ENCODE assay signal across 27 cellular contexts in genomic region chr4:84500386-84501196, GRCh38. TPM values are rescaled to one million over a fixed set of nuclear protein-coding genes. Genes with fewer than 3 reads are reported as not detected.
DNase-seq lines count a peak whose midpoint lies in the region; ATAC-seq, FAIRE-seq and TF ChIP-seq lines count a peak whose summit lies in the region.
"Had no signal": no experiment of that assay in that cellular context is flagged by ENCODE, and none has a peak within 500 bp of the region (broad histone marks: within the 10 kb centered on the region; RNA-seq: fewer than 3 reads in every experiment).

No MANE protein-coding gene starts in this region.

- WGBS in HepG2 (ENCODE audit: low lambda C conversion rate), result 26% methylated on average over 21 of the region's 22 CpGs
- 18% methylated on average over 17 of the region's 22 CpGs for WGBS in right lobe of liver (ENCODE audit: insufficient coverage, low coverage, low lambda C conversion rate, missing lambda C conversion rate)

- peaks cover 6% of the 10 kb centered on the region for H3K4me1 Mint-ChIP-seq in activated T-helper 2 cell treated with anti-CD3 and anti-CD28 coated beads, Interferon-gamma antibody, Interleukin-2, Interleukin-4, amounts not matched to agents 10 μg/mL and 5 μg/mL and 100 μg/mL, durations not matched to agents 14 hours and 24 hours and 36 hours (ENCODE audit: low read depth)
- peaks cover 11 to 38% (median 26%) of the 10 kb centered on the region in 4 donors for H3K4me1 Mint-ChIP-seq in naive thymus-derived CD8-positive, alpha-beta T cell

- no peak overlapping the region for H3K9ac ChIP-seq in HepG2 (ENCODE audit: insufficient read depth, low read depth, low read length)
- H3K9ac ChIP-seq: BLaER1, parathyroid adenoma had no signal

- FAIRE-seq in HepG2 (lab: Jason Lieb, UNC), result no peak
- FAIRE-seq: D721Med, GM18507, islet of Langerhans had no signal

- peaks cover 3% of the 10 kb centered on the region for H3K36me3 Mint-ChIP-seq in activated T-helper 2 cell treated with anti-CD3 and anti-CD28 coated beads, Interferon-gamma antibody, Interleukin-2, Interleukin-4, amounts not matched to agents 10 μg/mL and 5 μg/mL and 100 μg/mL, durations not matched to agents 14 hours and 24 hours and 36 hours (ENCODE audit: low read depth)
- peaks cover 8 to 26% (median 14%) of the 10 kb centered on the region in 3 donors for H3K36me3 Mint-ChIP-seq in naive thymus-derived CD8-positive, alpha-beta T cell

- peaks cover 10 to 76% of the 10 kb centered on the region in 2 experiments for H3K27me3 ChIP-seq in HepG2 (ENCODE audit: control insufficient read depth in 1 of 2, insufficient read depth in 2 of 2, low read length in 2 of 2)
- peaks cover 40 to 75% of the 10 kb centered on the region in 2 donors for H3K27me3 ChIP-seq in right lobe of liver

- no peak overlapping the region for H3K4me3 Mint-ChIP-seq in activated T-helper 2 cell treated with anti-CD3 and anti-CD28 coated beads, Interferon-gamma antibody, Interleukin-2, Interleukin-4, amounts not matched to agents 10 μg/mL and 5 μg/mL and 100 μg/mL, durations not matched to agents 14 hours and 24 hours and 36 hours (ENCODE audit: low read depth)
- H3K4me3 Mint-ChIP-seq in naive thymus-derived CD8-positive, alpha-beta T cell, result peak overlapping the region in 8 of 10 donors; percentile 1 to 90 (median 56)
- H3K4me3 Mint-ChIP-seq: activated T-cell treated with anti-CD3 and anti-CD28 coated beads, Interleukin-2, amount 50 U/mL, for 4 hours had no signal

- H3K9me3 ChIP-seq in HepG2 (ENCODE audit: low read length) (no peaks in the 10 kb centered on the region), right lobe of liver (no peaks in the 10 kb centered on the region)
- H3K9me3 ChIP-seq: left ventricle myocardium inferior, upper lobe of right lung had no signal

- H3K4me2 ChIP-seq in HepG2 (ENCODE audit: low read depth, low read length), result no peak overlapping the region
- H3K4me2 ChIP-seq: BLaER1 had no signal

- intact Hi-C loops in HepG2 (cut with micrococcal nuclease; ENCODE audit: unreplicated experiment), result no loop called here
- intact Hi-C loops in right lobe of liver (cut with DNase I), result no loop called here
- intact Hi-C loops in activated T-helper 2 cell treated with anti-CD3 and anti-CD28 coated beads, Interferon-gamma antibody, Interleukin-2, Interleukin-4, amounts not matched to agents 10 μg/mL and 5 μg/mL and 100 μg/mL, durations not matched to agents 14 hours and 24 hours and 36 hours (cut with micrococcal nuclease), result no loop called here

- in situ Hi-C loops in HepG2 (cut with HindIII; ENCODE audit: extremely low pct_ligation_motif_present, low pct_unique_long_range_greater_than_20kb), result no loop called here

- DNase-seq in HepG2 (ENCODE audit: low spot score) (no peak), right lobe of liver (no peak), NCI-H82 treated with DMSO at 0.1 percent for 48 hours (lab: John Stamatoyannopoulos, UW; ENCODE audit: unreplicated experiment) (no peak), HEK293T (ENCODE audit: extremely low spot score) (no peak)
- no peak for DNase-seq in activated T-helper 2 cell treated with anti-CD3 and anti-CD28 coated beads, Interferon-gamma antibody, Interleukin-2, Interleukin-4, amounts not matched to agents 10 μg/mL and 5 μg/mL and 100 μg/mL, durations not matched to agents 14 hours and 24 hours and 36 hours (ENCODE audit: low spot score)
- DNase-seq in naive thymus-derived CD8-positive, alpha-beta T cell, result no peak
- DNase-seq in stimulated activated CD4-positive, alpha-beta T cell treated with anti-CD3 and anti-CD28 coated beads, Interleukin-2, amount 100 ng/mL, for 48 hours, result no peak
- DNase-seq: activated CD4-positive, alpha-beta T cell treated with anti-CD3 and anti-CD28 coated beads for 48 hours; activated naive CD4-positive, alpha-beta T cell treated with anti-CD3 and anti-CD28 coated beads, Interleukin-2, amount 50 U/mL, for 16 hours; activated T-cell treated with anti-CD3 and anti-CD28 coated beads, Interleukin-2, amount 50 U/mL, for 4 hours; anterior cingulate cortex; Kasumi-1; left ventricle myocardium inferior; mesendoderm; NCI-H446 treated with DMSO at 0.1 percent for 48 hours; right cardiac atrium; spleen; upper lobe of right lung had no signal

- ATAC-seq in HepG2 (no peak), right lobe of liver (no peak), HG02759 (IDR thresholded peaks at IDR 0.05; ENCODE audit: unreplicated experiment) (no peak)
- no peak for ATAC-seq in naive thymus-derived CD8-positive, alpha-beta T cell
- ATAC-seq: activated T-cell treated with anti-CD3 and anti-CD28 coated beads, Interleukin-2, amount 50 U/mL, for 4 hours; right cardiac atrium; upper lobe of right lung had no signal

- TF ChIP-seq CTCF in HepG2 (CRISPR knock-in tag; IDR thresholded peaks at IDR 0.05) (no peak), right lobe of liver (IDR thresholded peaks at IDR 0.05) (no peak)

- H3K36me3 ChIP-seq in HepG2 (replicated peaks in 1 of 2; ENCODE audit: control insufficient read depth in 1 of 2, insufficient read depth in 2 of 2, low read length in 2 of 2), result no peaks in the 10 kb centered on the region
- no peaks in the 10 kb centered on the region for H3K36me3 ChIP-seq in right lobe of liver
- H3K36me3 ChIP-seq: BLaER1, left ventricle myocardium inferior, spleen, upper lobe of right lung had no signal

- no TSS peak for BruUV-seq in HepG2 (replicated peaks; lab: Mats Ljungman, UMichigan)

- H3K4me1 ChIP-seq in HepG2 (ENCODE audit: insufficient read depth, low read length), result 0 out of 2 replicates have a peak, but pooled peaks cover 9% of the 10 kb centered on the region
- peaks cover 0 to 20% (median 8%) of the 10 kb centered on the region in 4 donors for H3K4me1 ChIP-seq in right lobe of liver
- H3K4me1 ChIP-seq: BLaER1, parathyroid adenoma had no signal

- CTCF ChIA-PET in HepG2 (lab: Yijun Ruan, JAX; ENCODE audit: low intra/inter-chr PET ratio, low total read pairs), result no interaction called here
- CTCF ChIA-PET in HEK293T (lab: Yijun Ruan, JAX), result no interaction called here

- H4K20me1 ChIP-seq in HepG2 (ENCODE audit: insufficient read depth, low read length), result no peaks in the 10 kb centered on the region
- H4K20me1 ChIP-seq: BLaER1 had no signal

- H3K27ac ChIP-seq in HepG2 (ENCODE audit: extremely low read length, insufficient read depth, low read length) (no peak overlapping the region), right lobe of liver (no peak overlapping the region)
- H3K27ac ChIP-seq: BLaER1, left ventricle myocardium inferior, parathyroid adenoma, RWPE1, spleen, upper lobe of right lung, VCaP had no signal

- peak overlapping the region; percentile 12 for H3K27ac Mint-ChIP-seq in activated T-helper 2 cell treated with anti-CD3 and anti-CD28 coated beads, Interferon-gamma antibody, Interleukin-2, Interleukin-4, amounts not matched to agents 10 μg/mL and 5 μg/mL and 100 μg/mL, durations not matched to agents 14 hours and 24 hours and 36 hours
- H3K27ac Mint-ChIP-seq in naive thymus-derived CD8-positive, alpha-beta T cell, result peak overlapping the region in 1 of 10 donors; percentile 14

- H3K79me2 ChIP-seq in HepG2 (ENCODE audit: insufficient read depth, low read length), result no peaks in the 10 kb centered on the region
- H3K79me2 ChIP-seq: parathyroid adenoma had no signal

- TF ChIP-seq EP300 in HepG2 (IDR thresholded peaks at IDR 0.05; ENCODE audit: low read depth in 2 of 2, low read length in 2 of 2) (no peak), HepG2 (CRISPR knock-in tag; IDR thresholded peaks at IDR 0.05; ENCODE audit: borderline replicate concordance) (no peak)

- H3K4me3 ChIP-seq in HepG2 (replicated peaks in 1 of 3; ENCODE audit: insufficient read depth in 1 of 3, low read depth in 2 of 3, low read length in 3 of 3), result no peak overlapping the region
- no peak overlapping the region for H3K4me3 ChIP-seq in right lobe of liver
- H3K4me3 ChIP-seq: BLaER1, upper lobe of right lung had no signal

- TF ChIP-seq POLR2A in HepG2 (IDR thresholded peaks at IDR 0.05; ENCODE audit: insufficient read depth in 1 of 2, low read depth in 2 of 2, low read length in 2 of 2) (no peak), right lobe of liver (IDR thresholded peaks at IDR 0.05) (no peak)

- POLR2A ChIA-PET in HepG2 (lab: Yijun Ruan, JAX) (no interaction called here), HEK293T (lab: Yijun Ruan, JAX) (interaction anchor here (1.7 kb wide), 1 partner anchor 23 kb away, joined by 5 read pairs; no protein-coding TSS in a partner anchor)
- POLR2A ChIA-PET in naive thymus-derived CD8-positive, alpha-beta T cell (lab: Charles Lee), result no interaction called here

- H2AFZ ChIP-seq in HepG2 (ENCODE audit: low read length), result no peak overlapping the region

- peaks cover 7% of the 10 kb centered on the region for H3K9me3 Mint-ChIP-seq in activated T-helper 2 cell treated with anti-CD3 and anti-CD28 coated beads, Interferon-gamma antibody, Interleukin-2, Interleukin-4, amounts not matched to agents 10 μg/mL and 5 μg/mL and 100 μg/mL, durations not matched to agents 14 hours and 24 hours and 36 hours
- peaks cover 0 to 54% (median 11%) of the 10 kb centered on the region in 9 donors for H3K9me3 Mint-ChIP-seq in naive thymus-derived CD8-positive, alpha-beta T cell

- H3K27me3 Mint-ChIP-seq in activated T-helper 2 cell treated with anti-CD3 and anti-CD28 coated beads, Interferon-gamma antibody, Interleukin-2, Interleukin-4, amounts not matched to agents 10 μg/mL and 5 μg/mL and 100 μg/mL, durations not matched to agents 14 hours and 24 hours and 36 hours (ENCODE audit: low read depth), result peaks cover 81% of the 10 kb centered on the region
- H3K27me3 Mint-ChIP-seq in naive thymus-derived CD8-positive, alpha-beta T cell, result peaks cover 62 to 87% (median 78%) of the 10 kb centered on the region in 5 donors

- TF ChIP-seq RAD21 in HepG2 (CRISPR knock-in tag; IDR thresholded peaks at IDR 0.05), result no peak

RNA-seq across cellular contexts. Expression of gene NKX6-1, which starts 1.5 kb away (rescaled TPM):
- total RNA-seq in HepG2 (2016; rRNA removed; fragmentation: Illumina TruSeq; extraction: Trizol) (not detected in 2 replicates), right lobe of liver (not detected)
- total RNA-seq in HepG2 (2016; cell fraction: cytosol; rRNA removed; fragmentation: Illumina TruSeq; extraction: Trizol; ENCODE audit: low read depth), result not detected in 2 replicates
- total RNA-seq in HepG2 (2016; cell fraction: insoluble cytoplasmic fraction; rRNA removed; fragmentation: Illumina TruSeq; extraction: Trizol), result not detected in 2 replicates
- not detected in 2 replicates for total RNA-seq in HepG2 (2016; cell fraction: membrane; rRNA removed; fragmentation: Illumina TruSeq; extraction: Trizol)
- not detected in 2 replicates for total RNA-seq in HepG2 (2016; cell fraction: nucleus; rRNA removed; fragmentation: Illumina TruSeq; extraction: Trizol)
- not detected in 2 replicates for polyA plus RNA-seq in HepG2 (2011; rRNA removed)
- polyA plus RNA-seq in HepG2 (2011; cell fraction: cytosol; rRNA removed), result not detected in 2 replicates
- not detected in 2 replicates for polyA plus RNA-seq in HepG2 (2011; cell fraction: nucleus; rRNA removed)
- polyA plus RNA-seq in HepG2 (2012), result not detected in 2 replicates
- not detected in 2 replicates for polyA plus RNA-seq in HepG2 (2016; cell fraction: cytosol; fragmentation: Illumina TruSeq; extraction: Trizol; ENCODE audit: low read depth)
- polyA plus RNA-seq in HepG2 (2016; cell fraction: insoluble cytoplasmic fraction; fragmentation: Illumina TruSeq; extraction: Trizol; ENCODE audit: low read depth), result not detected in 2 replicates
- not detected in 2 replicates for polyA plus RNA-seq in HepG2 (2016; cell fraction: membrane; fragmentation: Illumina TruSeq; extraction: Trizol; ENCODE audit: low read depth)
- polyA plus RNA-seq in HepG2 (2016; cell fraction: nucleus; fragmentation: Illumina TruSeq; extraction: Trizol; ENCODE audit: insufficient read depth, low read depth), result not detected in 2 replicates
- polyA minus RNA-seq in HepG2 (2011; rRNA and poly(A)+ RNA removed; ENCODE audit: low replicate concordance), result not detected in 2 replicates
- polyA minus RNA-seq in HepG2 (2011; cell fraction: cytosol; rRNA and poly(A)+ RNA removed), result not detected in 2 replicates
- not detected in 2 replicates for polyA minus RNA-seq in HepG2 (2011; cell fraction: nucleus; rRNA and poly(A)+ RNA removed)
- not detected in 2 replicates for total RNA-seq in activated T-helper 2 cell treated with anti-CD3 and anti-CD28 coated beads, Interferon-gamma antibody, Interleukin-2, Interleukin-4, amounts not matched to agents 10 μg/mL and 5 μg/mL and 100 μg/mL, durations not matched to agents 14 hours and 24 hours and 36 hours
- total RNA-seq in naive thymus-derived CD8-positive, alpha-beta T cell, result not detected
- not detected for polyA plus RNA-seq in naive thymus-derived CD8-positive, alpha-beta T cell
- total RNA-seq: activated T-cell treated with anti-CD3 and anti-CD28 coated beads, Interleukin-2, amount 50 U/mL, for 4 hours; left ventricle myocardium inferior; right cardiac atrium; spleen; subcutaneous adipose tissue; upper lobe of right lung had no signal
- polyA plus RNA-seq: right cardiac atrium, spleen had no signal
